ENCODE assay signal across 18 cellular contexts in genomic region chr3:10935846-10936631, GRCh38. TPM values are rescaled to one million over a fixed set of nuclear protein-coding genes. Genes with fewer than 3 reads are reported as not detected.
A peak's percentile ranks its signal among the peaks of the same experiment; 100 is the strongest.
DNase-seq lines count a peak whose midpoint lies in the region; TF ChIP-seq lines count a peak whose summit lies in the region.
"Had no signal": no experiment of that assay in that cellular context is flagged by ENCODE, and none has a peak within 500 bp of the region (broad histone marks: within the 10 kb centered on the region; RNA-seq: fewer than 3 reads in every experiment).

No MANE protein-coding gene starts in this region.

- H3K9ac ChIP-seq in BLaER1 (no peak overlapping the region), NT2/D1 (ENCODE audit: insufficient read length, low read depth) (peak overlapping the region; percentile 23)

- H3K27ac ChIP-seq in BLaER1 (no peak overlapping the region), coronary artery (no peak overlapping the region)
- H3K27ac ChIP-seq: SK-N-MC had no signal

- H3K4me1 ChIP-seq in BLaER1: peaks cover 14% of the 10 kb centered on the region
- H3K4me1 ChIP-seq in NT2/D1 (ENCODE audit: insufficient read depth, insufficient read length): peaks cover 26% of the 10 kb centered on the region

- H3K4me3 ChIP-seq in BLaER1: no peak overlapping the region
- H3K4me3 ChIP-seq in NT2/D1 (ENCODE audit: insufficient read length, low read depth): no peak overlapping the region
- H3K4me3 ChIP-seq in epithelial cell of esophagus (ENCODE audit: low read length): no peak overlapping the region
- no peak overlapping the region for H3K4me3 ChIP-seq in coronary artery
- H3K4me3 ChIP-seq: MG63, SK-N-MC had no signal

- H4K20me1 ChIP-seq in BLaER1: no peaks in the 10 kb centered on the region

- H3K4me2 ChIP-seq in BLaER1: peak overlapping the region; percentile 35

- H3K9me3 ChIP-seq in BLaER1: no peaks in the 10 kb centered on the region
- H3K9me3 ChIP-seq in NT2/D1 (ENCODE audit: insufficient read depth, low read length): no peaks in the 10 kb centered on the region
- H3K9me3 ChIP-seq: MG63 had no signal

- H3K36me3 ChIP-seq in BLaER1 (no peaks in the 10 kb centered on the region), NT2/D1 (ENCODE audit: insufficient read depth, insufficient read length, low read length) (no peaks in the 10 kb centered on the region)
- H3K36me3 ChIP-seq: MG63 had no signal

- TF ChIP-seq CTCF in epithelial cell of esophagus (IDR thresholded peaks at IDR 0.05; ENCODE audit: insufficient read depth, low read depth, low read length, missing control alignments): no peak
- TF ChIP-seq CTCF in coronary artery (IDR thresholded peaks at IDR 0.05): no peak

- DNase-seq in NT2/D1 (ENCODE audit: low read depth, low spot score) (no peak), epithelial cell of esophagus (ENCODE audit: low read depth) (peak; percentile 82), posterior vena cava (ENCODE audit: low spot score) (peak; percentile 61), coronary artery (ENCODE audit: low spot score) (no peak), NCI-H1048 (lab: John Stamatoyannopoulos, UW) (no peak), H4 (ENCODE audit: low spot score) (no peak)
- DNase-seq: C1 segment of cervical spinal cord; CD8-positive, alpha-beta memory T cell; H9; Karpas-422; MG63; NCI-H1092; NCI-H1436 treated with DMSO at 0.1 percent for 48 hours; NCI-H2029; NCI-H526 had no signal

- H3K27me3 ChIP-seq in BLaER1: no peaks in the 10 kb centered on the region
- H3K27me3 ChIP-seq in NT2/D1 (ENCODE audit: insufficient read depth, insufficient read length): peaks cover 4% of the 10 kb centered on the region
- H3K27me3 ChIP-seq: MG63 had no signal

- intact Hi-C loops in posterior vena cava (cut with DNase I): no loop called here

RNA-seq across cellular contexts. Expression of gene SLC6A1, which starts 56.5 kb away (rescaled TPM):
- total RNA-seq in posterior vena cava: 1 to 10 TPM; 1.2 to 1.3 TPM
- total RNA-seq in H4 (2014; rRNA removed; shearing (Covaris generic)): not detected in 2 replicates
- total RNA-seq: A673; CD8-positive, alpha-beta memory T cell; H9 had no signal

Comparison
In these comparisons a context has a peak if more than half of its experiments do, and no peak if none do; other contexts are left out.
1. DNase-seq: peak in epithelial cell of esophagus (single experiment) and posterior vena cava (single experiment); none in NT2/D1 (single experiment), coronary artery (single experiment), NCI-H1048 (single experiment) and H4 (single experiment).